19 cellular contexts compared by ENCODE assay signal in the genomic region with DNA sequence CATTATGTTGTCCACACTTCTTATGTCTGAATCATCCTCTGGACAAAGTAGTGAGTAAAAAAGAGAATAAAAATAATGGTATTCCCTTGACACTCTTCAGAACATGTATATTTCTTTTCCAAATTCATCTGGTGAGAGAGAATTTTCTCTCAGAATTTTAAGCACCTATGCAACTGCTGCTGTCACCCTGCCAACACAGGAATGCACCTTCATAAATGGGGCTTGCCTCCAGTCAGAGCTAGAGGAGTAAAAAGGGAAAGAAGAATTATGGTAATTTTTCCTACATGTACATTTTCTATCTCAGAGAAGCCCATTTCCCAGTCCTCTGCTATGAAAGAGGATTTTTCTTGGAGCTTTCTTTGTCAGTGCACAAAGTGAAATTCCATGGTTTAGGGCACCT.
"Had no signal": no experiment of that assay in that cellular context is flagged by ENCODE, and none has a peak within 500 bp of the region (broad histone marks: within the 10 kb centered on the region; RNA-seq: fewer than 3 reads in every experiment).

No MANE protein-coding gene starts in this region.

- H3K4me3 ChIP-seq: body of pancreas, gastroesophageal sphincter, lower lobe of right lung, suprapubic skin, upper lobe of left lung had no signal

- H3K4me3 Mint-ChIP-seq: activated T-cell treated with anti-CD3 and anti-CD28 coated beads, Interleukin-2, amount 50 U/mL, for 24 hours; central memory CD8-positive, alpha-beta T cell; dendritic cell treated with granulocyte-macrophage colony-stimulating factor and Interleukin-4, amounts not matched to agents 40 ng/mL and 50 ng/mL, for 4 days; naive B cell; stimulated activated naive CD8-positive, alpha-beta T cell treated with anti-CD3 and anti-CD28 coated beads, Interleukin-15, Interleukin-2, amounts not matched to agents 100 ng/mL and 50 ng/mL, for 24 hours had no signal

- H3K4me1 Mint-ChIP-seq: central memory CD8-positive, alpha-beta T cell had no signal

- H3K9me3 Mint-ChIP-seq: activated T-cell treated with anti-CD3 and anti-CD28 coated beads, Interleukin-2, amount 50 U/mL, for 24 hours; central memory CD8-positive, alpha-beta T cell; dendritic cell treated with granulocyte-macrophage colony-stimulating factor and Interleukin-4, amounts not matched to agents 40 ng/mL and 50 ng/mL, for 4 days; stimulated activated naive CD8-positive, alpha-beta T cell treated with anti-CD3 and anti-CD28 coated beads, Interleukin-15, Interleukin-2, amounts not matched to agents 100 ng/mL and 50 ng/mL, for 24 hours had no signal

- H3K27me3 ChIP-seq: body of pancreas, gastroesophageal sphincter, suprapubic skin, upper lobe of left lung had no signal

- H3K36me3 Mint-ChIP-seq: naive B cell had no signal

- H3K9ac ChIP-seq: parathyroid adenoma had no signal

- H3K27ac ChIP-seq: body of pancreas, gastroesophageal sphincter, lower lobe of right lung, parathyroid adenoma, suprapubic skin, upper lobe of left lung had no signal

- H3K4me1 ChIP-seq: body of pancreas, gastroesophageal sphincter, lower lobe of right lung, parathyroid adenoma, suprapubic skin, upper lobe of left lung had no signal

- H3K27ac Mint-ChIP-seq: activated T-cell treated with anti-CD3 and anti-CD28 coated beads, Interleukin-2, amount 50 U/mL, for 24 hours; dendritic cell treated with granulocyte-macrophage colony-stimulating factor and Interleukin-4, amounts not matched to agents 40 ng/mL and 50 ng/mL, for 4 days; naive B cell; stimulated activated naive CD8-positive, alpha-beta T cell treated with anti-CD3 and anti-CD28 coated beads, Interleukin-15, Interleukin-2, amounts not matched to agents 100 ng/mL and 50 ng/mL, for 24 hours had no signal

- DNase-seq: activated CD4-positive, alpha-beta T cell treated with anti-CD3 and anti-CD28 coated beads, Interleukin-2, amount 50 U/mL, for 4 hours; activated CD4-positive, CD25-positive, alpha-beta regulatory T cell treated with anti-CD3 and anti-CD28 coated beads, Interleukin-2, amount 50 U/mL, for 72 hours; activated effector memory CD4-positive, alpha-beta T cell treated with Interleukin-2 at 50 U/mL for 16 hours; activated naive CD4-positive, alpha-beta T cell treated with anti-CD3 and anti-CD28 coated beads, Interleukin-2, amount 50 U/mL, for 16 hours; activated T-cell treated with anti-CD3 and anti-CD28 coated beads, Interleukin-2, amount 50 U/mL, for 24 hours; effector memory CD4-positive, alpha-beta T cell; left colon; lower lobe of right lung; naive B cell; small intestine; T-helper 9 cell; upper lobe of left lung had no signal

- H3K79me2 ChIP-seq: parathyroid adenoma had no signal

- H3K36me3 ChIP-seq: gastroesophageal sphincter, lower lobe of right lung, suprapubic skin, upper lobe of left lung had no signal

- H3K27me3 Mint-ChIP-seq: naive B cell had no signal

- H2AFZ ChIP-seq: parathyroid adenoma had no signal

- H3K9me3 ChIP-seq: body of pancreas, gastroesophageal sphincter, lower lobe of right lung, suprapubic skin, upper lobe of left lung had no signal

- ATAC-seq: body of pancreas, gastroesophageal sphincter, left colon, lower lobe of right lung had no signal
